Comparison of ENCODE assay signal across 7 cellular contexts in the genomic region with DNA sequence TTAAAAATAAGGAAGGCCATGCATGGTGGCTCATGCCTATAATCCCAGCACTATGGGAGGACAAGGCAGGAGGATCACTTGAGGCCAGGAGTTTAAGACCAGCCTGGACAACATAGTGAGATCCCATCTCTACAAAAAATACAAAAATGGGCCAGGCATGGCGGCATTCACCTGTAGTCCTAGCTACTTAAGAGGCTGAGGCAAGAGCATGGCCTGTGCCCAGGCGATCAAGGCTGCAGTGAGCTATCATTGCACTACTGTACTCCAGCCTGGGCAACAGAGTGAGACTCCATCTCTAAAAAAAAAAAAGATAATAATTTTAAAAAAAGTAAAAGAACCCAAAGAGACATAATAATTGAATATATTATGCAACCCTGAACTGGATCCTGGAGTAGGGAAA.
"Had no signal": no experiment of that assay in that cellular context is flagged by ENCODE, and none has a peak within 500 bp of the region (broad histone marks: within the 10 kb centered on the region; RNA-seq: fewer than 3 reads in every experiment).

No MANE protein-coding gene starts in this region.

- DNase-seq: GM23248, GOT3, H7, IMR-90 had no signal

- H3K9me3 ChIP-seq: HAP-1 had no signal

- ATAC-seq: HCT116, K562 had no signal

- H3K36me3 ChIP-seq: HAP-1 had no signal

- H3K27ac ChIP-seq: GM23248 had no signal

- H3K4me1 ChIP-seq: HAP-1 had no signal

- H3K4me3 ChIP-seq: GM23248, HAP-1, K562 had no signal
